Comparison of ENCODE assay signal across 1 cellular context in genomic region chr16:50371036-50371716, GRCh38.
TF ChIP-seq lines count a peak whose summit lies in the region.

No MANE protein-coding gene starts in this region.

TF ChIP-seq in H1, 55 proteins besides CTCF, POLR2A, EP300 and RAD21:
- TF ChIP-seq E2F6 (IDR thresholded peaks at IDR 0.05) (no peak), KDM1A (IDR thresholded peaks at IDR 0.05; ENCODE audit: borderline replicate concordance, low read length) (no peak), TAF7 (optimal IDR thresholded peaks at IDR 0.05; ENCODE audit: borderline replicate concordance, low read depth, low read length) (no peak), CEBPB (IDR thresholded peaks at IDR 0.05; ENCODE audit: low read depth, low read length) (no peak), EGR1 (IDR thresholded peaks at IDR 0.05; ENCODE audit: borderline replicate concordance, low read depth, low read length) (no peak), HDAC2 (IDR thresholded peaks at IDR 0.05; ENCODE audit: borderline replicate concordance in 1 of 2, low read depth in 2 of 2, low read length in 2 of 2) (no peak), POLR2AphosphoS5 (IDR thresholded peaks at IDR 0.05; ENCODE audit: low read depth, low read length) (no peak), CBX8 (IDR thresholded peaks at IDR 0.05; ENCODE audit: borderline replicate concordance, low read depth, low read length) (no peak), MAFK (IDR thresholded peaks at IDR 0.05; ENCODE audit: low read depth, low read length) (no peak), BRCA1 (IDR thresholded peaks at IDR 0.05; ENCODE audit: low read depth, low read length) (no peak), BCL11A (IDR thresholded peaks at IDR 0.05; ENCODE audit: low read depth in 2 of 2, low read length in 2 of 2) (no peak), EZH2 (IDR thresholded peaks at IDR 0.05; ENCODE audit: low read depth, low read length, severe bottlenecking) (no peak), GTF2F1 (IDR thresholded peaks at IDR 0.05; ENCODE audit: borderline replicate concordance, low read depth, low read length) (no peak), CHD7 (IDR thresholded peaks at IDR 0.05; ENCODE audit: insufficient replicate concordance, low read length) (no peak)
